ENCODE assay signal across 9 cellular contexts in genomic region chr10:88065384-88066049, GRCh38.
DNase-seq lines count a peak whose midpoint lies in the region; ATAC-seq, FAIRE-seq and TF ChIP-seq lines count a peak whose summit lies in the region.
"Had no signal": no experiment of that assay in that cellular context is flagged by ENCODE, and none has a peak within 500 bp of the region (broad histone marks: within the 10 kb centered on the region; RNA-seq: fewer than 3 reads in every experiment).

No MANE protein-coding gene starts in this region.

- DNase-seq in GM12891 (ENCODE audit: insufficient read length, low spot score) (no peak), T-helper 17 cell (no peak), UCSD-AML1 (lab: John Stamatoyannopoulos, UW; ENCODE audit: unreplicated experiment) (no peak), NCI-H1048 (lab: John Stamatoyannopoulos, UW) (no peak), NCI-H2107 (lab: John Stamatoyannopoulos, UW) (no peak)
- DNase-seq in natural killer cell treated with Interleukin-12 subunit alpha and Interleukin-12 subunit beta and Interleukin-15 and Interleukin-18, amount 100 ng/mL, for 72 hours (ENCODE audit: low spot score), result no peak
- no peak for DNase-seq in activated effector memory CD4-positive, alpha-beta T cell treated with anti-CD3 and anti-CD28 coated beads, Interleukin-2, amount 50 U/mL, for 16 hours

- H3K36me3 Mint-ChIP-seq in T-helper 17 cell (ENCODE audit: low read depth), result no peaks in the 10 kb centered on the region
- H3K36me3 Mint-ChIP-seq in natural killer cell treated with Interleukin-12 subunit alpha and Interleukin-12 subunit beta and Interleukin-15 and Interleukin-18, amount 100 ng/mL, for 72 hours, result peaks cover 5% of the 10 kb centered on the region

- no peaks in the 10 kb centered on the region for H3K9me3 ChIP-seq in T-helper 17 cell (ENCODE audit: control insufficient read depth, low read length, poor library complexity, severe bottlenecking)

- H3K27me3 Mint-ChIP-seq in T-helper 17 cell, result no peaks in the 10 kb centered on the region
- H3K27me3 Mint-ChIP-seq in natural killer cell treated with Interleukin-12 subunit alpha and Interleukin-12 subunit beta and Interleukin-15 and Interleukin-18, amount 100 ng/mL, for 72 hours, result peaks cover 3 to 6% of the 10 kb centered on the region in 2 donors

- peak overlapping the region; percentile 39 for H3K27ac Mint-ChIP-seq in T-helper 17 cell
- H3K27ac Mint-ChIP-seq in natural killer cell treated with Interleukin-12 subunit alpha and Interleukin-12 subunit beta and Interleukin-15 and Interleukin-18, amount 100 ng/mL, for 72 hours, result peak overlapping the region in 1 of 2 donors; percentile 53

- peaks cover 34% of the 10 kb centered on the region for H3K4me1 Mint-ChIP-seq in T-helper 17 cell
- peaks cover 51 to 65% of the 10 kb centered on the region in 2 donors for H3K4me1 Mint-ChIP-seq in natural killer cell treated with Interleukin-12 subunit alpha and Interleukin-12 subunit beta and Interleukin-15 and Interleukin-18, amount 100 ng/mL, for 72 hours (ENCODE audit: low read depth in 2 of 2)

- H3K4me3 Mint-ChIP-seq in T-helper 17 cell, result peak overlapping the region; percentile 41
- H3K4me3 Mint-ChIP-seq in natural killer cell treated with Interleukin-12 subunit alpha and Interleukin-12 subunit beta and Interleukin-15 and Interleukin-18, amount 100 ng/mL, for 72 hours, result peak overlapping the region; percentile 42

- peaks cover 8% of the 10 kb centered on the region for H3K9me3 Mint-ChIP-seq in natural killer cell treated with Interleukin-12 subunit alpha and Interleukin-12 subunit beta and Interleukin-15 and Interleukin-18, amount 100 ng/mL, for 72 hours

- FAIRE-seq in GM12891 (lab: Jason Lieb, UNC), result peak; percentile 92
- FAIRE-seq: colon had no signal

- ATAC-seq in GM21786 (IDR thresholded peaks at IDR 0.05; ENCODE audit: unreplicated experiment) (peak; percentile 23), T-helper 17 cell (no peak)
- ATAC-seq in natural killer cell treated with Interleukin-12 subunit alpha and Interleukin-12 subunit beta and Interleukin-15 and Interleukin-18, amount 100 ng/mL, for 72 hours, result peak in 1 of 2 donors; percentile 64

- TF ChIP-seq POLR2A in GM12891 (IDR thresholded peaks at IDR 0.05; ENCODE audit: low read depth, low read length), result no peak; the same call in 1 of the 2 replicates

TF ChIP-seq in GM12891, 5 proteins besides CTCF, POLR2A, EP300 and RAD21:
- TF ChIP-seq SPI1 (IDR thresholded peaks at IDR 0.05; ENCODE audit: low read depth, low read length) (peak; percentile 82), TAF1 (IDR thresholded peaks at IDR 0.05; ENCODE audit: low read depth, low read length) (no peak), POLR2AphosphoS5 (IDR thresholded peaks at IDR 0.05; ENCODE audit: low read depth, low read length) (no peak), POU2F2 (IDR thresholded peaks at IDR 0.05; ENCODE audit: low read depth, low read length) (no peak)
